ENCODE assay signal across 8 cellular contexts in the genomic region with DNA sequence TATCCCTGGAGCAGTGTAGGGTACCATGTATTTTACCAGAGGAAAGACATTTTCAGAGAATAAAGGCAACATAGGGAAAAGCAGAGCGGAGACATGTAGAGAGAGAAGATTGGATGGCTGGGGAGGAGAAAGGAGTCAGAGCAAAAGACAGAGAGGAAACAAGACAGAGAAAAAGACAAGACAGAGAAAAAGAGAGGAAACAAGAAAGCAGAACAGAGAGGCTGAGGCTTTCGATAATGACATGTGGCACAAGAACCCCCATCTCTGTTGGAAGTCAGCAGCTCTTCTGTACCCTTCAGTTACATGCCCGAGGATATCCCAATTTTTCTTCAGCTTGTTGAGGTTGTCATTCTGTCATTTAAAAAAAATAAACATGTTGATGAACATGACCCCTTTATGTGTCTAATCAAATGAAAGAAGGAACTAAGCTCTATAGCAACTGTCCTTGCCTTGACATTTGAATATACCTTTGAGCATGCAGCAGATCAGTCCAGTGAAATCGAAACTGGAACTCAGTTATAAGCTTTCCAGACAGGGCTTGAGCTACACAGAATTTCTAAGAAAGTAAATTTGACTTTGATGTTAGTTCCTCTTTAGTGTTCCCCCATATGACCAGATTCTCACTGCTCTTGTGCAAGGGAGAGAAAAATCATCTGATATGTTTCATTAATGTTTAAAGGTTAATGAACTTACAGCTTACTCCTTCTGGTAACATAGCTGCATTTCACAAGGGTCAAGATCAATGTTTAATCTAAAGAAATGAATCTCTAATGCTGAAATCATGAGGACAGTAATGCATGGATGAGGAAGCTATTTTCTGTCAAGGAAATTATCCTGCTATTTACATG.
A peak's percentile ranks its signal among the peaks of the same experiment; 100 is the strongest.
DNase-seq lines count a peak whose midpoint lies in the region; ATAC-seq, FAIRE-seq and TF ChIP-seq lines count a peak whose summit lies in the region.

No MANE protein-coding gene starts in this region.

- intact Hi-C loops in sigmoid colon (cut with DNase I): no loop called here

- H3K36me3 ChIP-seq in duodenal mucosa (ENCODE audit: control insufficient read depth in 1 of 2, insufficient read depth in 2 of 2, low read length in 2 of 2) (no peaks in the 10 kb centered on the region), sigmoid colon (no peaks in the 10 kb centered on the region)

- no peak overlapping the region for H3K27ac Mint-ChIP-seq in WTC11

- H3K4me3 ChIP-seq in duodenal mucosa (ENCODE audit: low read depth in 1 of 2, low read length in 2 of 2): peak overlapping the region; percentile 23 to 43
- H3K4me3 ChIP-seq in sigmoid colon: no peak overlapping the region

- 0 out of 2 replicates have a peak, but pooled peaks cover 2% of the 10 kb centered on the region for H3K9me3 Mint-ChIP-seq in WTC11

- H3K9ac ChIP-seq in duodenal mucosa (ENCODE audit: low read depth in 1 of 2, low read length in 2 of 2): no peak overlapping the region

- no peaks in the 10 kb centered on the region for H3K36me3 Mint-ChIP-seq in WTC11

- DNase-seq in GM18507 (ENCODE audit: extremely low spot score, insufficient read length, low read depth) (peak; percentile 39), Kasumi-1 (lab: John Stamatoyannopoulos, UW) (peak; percentile 78 to 84), NCI-H2196 (lab: John Stamatoyannopoulos, UW; ENCODE audit: unreplicated experiment) (no peak), WTC11 (ENCODE audit: low spot score) (no peak), sigmoid colon (no peak), COR-L47 (lab: John Stamatoyannopoulos, UW) (no peak)

- no peak overlapping the region for H3K4me3 Mint-ChIP-seq in WTC11

- H3K9me3 ChIP-seq in duodenal mucosa (ENCODE audit: control insufficient read depth in 1 of 2, low read length in 2 of 2) (no peaks in the 10 kb centered on the region), sigmoid colon (no peaks in the 10 kb centered on the region)

- CTCF ChIA-PET in WTC11 (lab: Charles Lee): interaction anchor here (0.7 kb wide), 1 partner anchor 99 kb away, joined by 3 read pairs; no protein-coding TSS in a partner anchor

- no peaks in the 10 kb centered on the region for H3K4me1 Mint-ChIP-seq in WTC11

- H3K27me3 ChIP-seq in duodenal mucosa (ENCODE audit: control insufficient read depth in 1 of 2, insufficient read depth in 2 of 2, low read length in 2 of 2) (no peaks in the 10 kb centered on the region), sigmoid colon (no peaks in the 10 kb centered on the region)

- H3K4me1 ChIP-seq in duodenal mucosa (ENCODE audit: control insufficient read depth in 1 of 2, insufficient read depth in 2 of 2, low read length in 2 of 2): peaks cover 23 to 26% of the 10 kb centered on the region in 2 donors
- no peaks in the 10 kb centered on the region for H3K4me1 ChIP-seq in sigmoid colon

- TF ChIP-seq EP300 in sigmoid colon (IDR thresholded peaks at IDR 0.05): no peak

- WGBS in sigmoid colon, 2 donors: 40 to 50% methylated on average over 4 of the region's 4 CpGs

- POLR2A ChIA-PET in WTC11 (lab: Charles Lee): interaction anchor here (1.2 kb wide), 1 partner anchor 75 kb away, joined by 3 read pairs; a partner anchor contains a TSS

- peak; percentile 98 for FAIRE-seq in GM18507 (lab: Jason Lieb, UNC)

- H3K27me3 Mint-ChIP-seq in WTC11 (ENCODE audit: low read depth): no peaks in the 10 kb centered on the region

- no peak for TF ChIP-seq POLR2A in sigmoid colon (IDR thresholded peaks at IDR 0.05)

- peak overlapping the region; percentile 10 for H3K27ac ChIP-seq in duodenal mucosa (ENCODE audit: low read depth, low read length)
- H3K27ac ChIP-seq in sigmoid colon: no peak overlapping the region

- TF ChIP-seq CTCF in WTC11 (IDR thresholded peaks at IDR 0.05): no peak
- no peak for TF ChIP-seq CTCF in sigmoid colon (IDR thresholded peaks at IDR 0.05)

- peak; percentile 71 for ATAC-seq in GM21737 (IDR thresholded peaks at IDR 0.05; ENCODE audit: unreplicated experiment)
- ATAC-seq in WTC11: no peak

TF ChIP-seq in WTC11, 78 proteins besides CTCF, POLR2A, EP300 and RAD21:
- TF ChIP-seq ETV6 (CRISPR knock-in tag; IDR thresholded peaks at IDR 0.05) (no peak), NR1H2 (CRISPR knock-in tag; IDR thresholded peaks at IDR 0.05) (no peak), FOXK1 (CRISPR knock-in tag; IDR thresholded peaks at IDR 0.05) (no peak), IRF2 (CRISPR knock-in tag; IDR thresholded peaks at IDR 0.05; ENCODE audit: borderline replicate concordance, low read depth) (no peak), ZNF138 (CRISPR knock-in tag; conservative IDR thresholded peaks at IDR 0.05) (no peak), SMAD3 (CRISPR knock-in tag; IDR thresholded peaks at IDR 0.05; ENCODE audit: borderline replicate concordance) (no peak), GRHL2 (CRISPR knock-in tag; IDR thresholded peaks at IDR 0.05; ENCODE audit: insufficient replicate concordance, severe bottlenecking) (no peak), CBFB (CRISPR knock-in tag; IDR thresholded peaks at IDR 0.05; ENCODE audit: low read depth) (no peak), ZNF396 (CRISPR knock-in tag; IDR thresholded peaks at IDR 0.05; ENCODE audit: borderline replicate concordance) (no peak)
- TF ChIP-seq, protein P1, sequence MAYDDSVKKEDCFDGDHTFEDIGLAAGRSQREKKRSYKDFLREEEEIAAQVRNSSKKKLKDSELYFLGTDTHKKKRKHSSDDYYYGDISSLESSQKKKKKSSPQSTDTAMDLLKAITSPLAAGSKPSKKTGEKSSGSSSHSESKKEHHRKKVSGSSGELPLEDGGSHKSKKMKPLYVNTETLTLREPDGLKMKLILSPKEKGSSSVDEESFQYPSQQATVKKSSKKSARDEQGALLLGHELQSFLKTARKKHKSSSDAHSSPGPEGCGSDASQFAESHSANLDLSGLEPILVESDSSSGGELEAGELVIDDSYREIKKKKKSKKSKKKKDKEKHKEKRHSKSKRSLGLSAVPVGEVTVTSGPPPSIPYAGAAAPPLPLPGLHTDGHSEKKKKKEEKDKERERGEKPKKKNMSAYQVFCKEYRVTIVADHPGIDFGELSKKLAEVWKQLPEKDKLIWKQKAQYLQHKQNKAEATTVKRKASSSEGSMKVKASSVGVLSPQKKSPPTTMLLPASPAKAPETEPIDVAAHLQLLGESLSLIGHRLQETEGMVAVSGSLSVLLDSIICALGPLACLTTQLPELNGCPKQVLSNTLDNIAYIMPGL (CRISPR knock-in tag; IDR thresholded peaks at IDR 0.05): no peak
- TF ChIP-seq, protein P2, sequence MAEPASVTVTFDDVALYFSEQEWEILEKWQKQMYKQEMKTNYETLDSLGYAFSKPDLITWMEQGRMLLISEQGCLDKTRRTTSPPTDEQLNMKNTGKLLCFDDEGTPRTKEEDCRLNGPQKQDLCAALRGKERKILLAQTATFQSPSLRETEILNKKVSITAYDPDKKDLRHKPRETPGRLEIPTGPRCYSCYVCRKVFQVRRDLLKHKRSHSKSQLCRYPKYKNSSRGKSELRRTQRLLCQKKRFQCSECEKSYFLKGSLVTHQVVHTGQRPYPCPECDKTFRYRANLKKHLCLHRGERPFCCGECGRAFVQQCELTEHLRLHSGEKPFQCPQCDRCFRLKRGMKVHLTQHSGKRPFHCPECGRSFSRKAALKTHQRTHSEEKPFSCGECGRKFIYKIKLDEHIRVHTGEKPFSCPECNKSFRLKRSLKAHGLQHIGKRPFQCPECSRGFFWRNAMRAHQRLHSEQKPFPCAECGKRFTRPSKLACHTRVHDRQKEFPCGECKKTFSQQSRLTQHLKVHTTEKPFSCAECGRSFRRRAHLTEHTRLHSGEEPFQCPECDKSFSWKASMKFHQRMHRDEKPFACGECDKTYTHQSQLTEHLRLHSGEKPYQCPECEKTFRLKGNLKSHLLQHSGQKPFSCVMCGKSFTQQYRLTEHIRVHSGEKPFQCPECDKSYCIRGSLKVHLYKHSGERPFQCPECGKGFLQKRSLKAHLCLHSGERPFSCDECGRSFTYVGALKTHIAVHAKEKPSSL (CRISPR knock-in tag; conservative IDR thresholded peaks at IDR 0.05): no peak
TF ChIP-seq in WTC11: peak in this region for 0.

Comparison
In these comparisons a context has a peak if more than half of its experiments do, and no peak if none do; other contexts are left out.
1. DNase-seq: peak in GM18507 (single experiment) and Kasumi-1 (2 of 2); none in NCI-H2196 (single experiment), WTC11 (single experiment), sigmoid colon (single experiment) and COR-L47 (single experiment).
2. H3K4me3 ChIP-seq: peak in duodenal mucosa (2 of 2); none in sigmoid colon (0 of 4).